Comparison of ENCODE assay signal across 15 cellular contexts in the genomic region with DNA sequence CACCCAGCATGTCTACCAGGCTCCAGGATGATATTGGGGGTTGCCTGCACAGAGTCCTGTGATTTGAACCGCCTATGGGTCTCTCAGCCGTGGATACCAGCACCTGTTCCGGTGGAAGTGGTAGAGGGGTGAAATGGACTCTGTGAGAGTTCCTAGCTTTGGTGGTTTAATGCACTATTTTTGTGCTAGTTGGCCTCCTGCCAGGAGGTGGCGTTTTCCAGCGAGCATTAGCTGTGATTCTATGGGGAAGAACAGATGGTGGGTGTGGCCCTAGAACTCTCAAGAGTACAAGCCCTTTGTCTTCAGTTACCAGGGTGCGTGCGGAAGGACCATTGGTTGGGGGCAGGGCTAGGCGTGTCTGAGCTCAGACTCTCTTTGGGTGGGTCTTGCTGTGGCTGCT.
"Had no signal": no experiment of that assay in that cellular context is flagged by ENCODE, and none has a peak within 500 bp of the region (broad histone marks: within the 10 kb centered on the region; RNA-seq: fewer than 3 reads in every experiment).

No MANE protein-coding gene starts in this region.

- H3K4me3 ChIP-seq: dorsolateral prefrontal cortex, esophagus muscularis mucosa, mucosa of descending colon, thyroid gland had no signal

- H3K4me1 Mint-ChIP-seq: natural killer cell had no signal

- H3K27me3 Mint-ChIP-seq: activated CD8-positive, alpha-beta T cell treated with anti-CD3 and anti-CD28 coated beads for 36 hours had no signal

- H3K36me3 ChIP-seq: esophagus muscularis mucosa, thyroid gland had no signal

- H3K9me3 ChIP-seq: esophagus muscularis mucosa, mucosa of descending colon, thyroid gland had no signal

- H3K36me3 Mint-ChIP-seq: natural killer cell had no signal

- H3K4me1 ChIP-seq: esophagus muscularis mucosa, thyroid gland had no signal

- DNase-seq: activated CD4-positive, alpha-beta T cell treated with anti-CD3 and anti-CD28 coated beads for 4 hours; activated CD8-positive, alpha-beta memory T cell treated with anti-CD3 and anti-CD28 coated beads, Interleukin-2, amount 50 U/mL, for 4 hours; activated CD8-positive, alpha-beta T cell treated with anti-CD3 and anti-CD28 coated beads for 36 hours; activated naive CD4-positive, alpha-beta T cell; activated T-cell treated with anti-CD3 and anti-CD28 coated beads, Interleukin-2, amount 50 U/mL, for 72 hours; aorta; dorsolateral prefrontal cortex; left colon; mucosa of descending colon; natural killer cell; posterior cingulate gyrus; small intestine; thyroid gland had no signal

- ATAC-seq: activated CD8-positive, alpha-beta T cell treated with anti-CD3 and anti-CD28 coated beads for 36 hours; activated T-cell treated with anti-CD3 and anti-CD28 coated beads, Interleukin-2, amount 50 U/mL, for 72 hours; left colon; mucosa of descending colon; natural killer cell had no signal

- H3K27ac ChIP-seq: dorsolateral prefrontal cortex, esophagus muscularis mucosa, thyroid gland, VCaP had no signal

- H3K4me3 Mint-ChIP-seq: activated CD8-positive, alpha-beta T cell treated with anti-CD3 and anti-CD28 coated beads for 36 hours; activated T-cell treated with anti-CD3 and anti-CD28 coated beads, Interleukin-2, amount 50 U/mL, for 72 hours; natural killer cell had no signal

- H3K27ac Mint-ChIP-seq: activated CD8-positive, alpha-beta T cell treated with anti-CD3 and anti-CD28 coated beads for 36 hours; activated T-cell treated with anti-CD3 and anti-CD28 coated beads, Interleukin-2, amount 50 U/mL, for 72 hours; natural killer cell had no signal

- H3K27me3 ChIP-seq: esophagus muscularis mucosa, thyroid gland had no signal
